8 cellular contexts compared by ENCODE assay signal in the genomic region with DNA sequence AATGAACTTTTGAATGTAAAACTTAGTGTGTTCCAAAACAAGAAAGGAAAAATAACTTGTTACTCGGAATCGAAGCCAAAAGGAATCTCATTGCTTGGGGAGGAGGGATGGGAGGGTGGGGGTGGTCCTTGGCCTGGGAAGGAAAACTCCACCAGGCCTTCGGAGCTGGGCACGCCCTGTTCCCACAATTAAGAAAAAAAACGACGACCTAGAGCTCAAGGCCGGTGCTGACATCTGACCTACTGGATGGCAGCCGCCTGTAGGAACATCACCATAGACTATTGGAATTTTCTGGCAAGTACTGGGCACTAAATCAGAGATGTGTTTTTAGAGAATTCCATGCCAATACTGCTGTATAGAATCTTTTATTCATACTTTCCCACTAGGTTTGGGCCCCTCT. TPM values are rescaled to one million over a fixed set of nuclear protein-coding genes. Genes with fewer than 3 reads are reported as not detected.
A peak's percentile ranks its signal among the peaks of the same experiment; 100 is the strongest.
DNase-seq lines count a peak whose midpoint lies in the region; ATAC-seq and TF ChIP-seq lines count a peak whose summit lies in the region.

No MANE protein-coding gene starts in this region.

- H3K27me3 Mint-ChIP-seq in T-helper 17 cell, result no peaks in the 10 kb centered on the region

- peaks cover 10% of the 10 kb centered on the region for H3K79me2 ChIP-seq in parathyroid adenoma

- no peak overlapping the region for H3K9ac ChIP-seq in parathyroid adenoma

- H3K4me1 Mint-ChIP-seq in T-helper 17 cell, result peaks cover 38% of the 10 kb centered on the region

- H3K4me1 ChIP-seq in parathyroid adenoma, result peaks cover 3% of the 10 kb centered on the region

- H3K4me3 Mint-ChIP-seq in T-helper 17 cell, result peak overlapping the region; percentile 88

- ATAC-seq in T-helper 17 cell (no peak), esophagus mucosa (no peak)

- DNase-seq in NCI-H446 (lab: John Stamatoyannopoulos, UW) (peak; percentile 19 to 34), NCI-H446 treated with DMSO at 0.1 percent for 48 hours (lab: John Stamatoyannopoulos, UW) (no peak), T-helper 17 cell (no peak), fibroblast of the aortic adventitia (ENCODE audit: low read depth) (no peak), NCI-H187 (lab: John Stamatoyannopoulos, UW) (no peak), epidermal melanocyte (ENCODE audit: insufficient read length, low spot score) (no peak)

- H3K27ac ChIP-seq in parathyroid adenoma, result peak overlapping the region; percentile 41

- H3K4me3 ChIP-seq in fibroblast of the aortic adventitia (ENCODE audit: low read depth, low read length), result peak overlapping the region; percentile 71
- H3K4me3 ChIP-seq in parathyroid adenoma (ENCODE audit: low read depth, low read length), result peak overlapping the region; percentile 80

- no peaks in the 10 kb centered on the region for H3K36me3 ChIP-seq in parathyroid adenoma (ENCODE audit: control insufficient read depth, insufficient read depth, low read length)

- H3K36me3 Mint-ChIP-seq in T-helper 17 cell (ENCODE audit: low read depth), result no peaks in the 10 kb centered on the region

- no peaks in the 10 kb centered on the region for H3K9me3 ChIP-seq in T-helper 17 cell (ENCODE audit: control insufficient read depth, low read length, poor library complexity, severe bottlenecking)
- H3K9me3 ChIP-seq in parathyroid adenoma (ENCODE audit: control insufficient read depth, low read length), result no peaks in the 10 kb centered on the region

- TF ChIP-seq CTCF in fibroblast of the aortic adventitia (IDR thresholded peaks at IDR 0.05; ENCODE audit: insufficient read depth, low read length), result no peak
- TF ChIP-seq CTCF in parathyroid adenoma (IDR thresholded peaks at IDR 0.05), result no peak

- peak overlapping the region; percentile 95 for H3K4me2 ChIP-seq in parathyroid adenoma (ENCODE audit: low read length)

- H3K27me3 ChIP-seq in parathyroid adenoma (ENCODE audit: control insufficient read depth, insufficient read depth, low read length), result no peaks in the 10 kb centered on the region

- H2AFZ ChIP-seq in parathyroid adenoma, result peak overlapping the region; percentile 73

- peak overlapping the region; percentile 78 for H3K27ac Mint-ChIP-seq in T-helper 17 cell

RNA-seq across cellular contexts. Expression of a gene that starts 0.8 kb away (rescaled TPM):
- total RNA-seq in T-helper 17 cell, result 10 to 100 TPM; 54.8 to 61.5 TPM
- total RNA-seq in fibroblast of the aortic adventitia (ENCODE audit: low replicate concordance), result 38.6 and 45.6 TPM in 2 replicates
- 31.8 TPM for total RNA-seq in esophagus mucosa

RNA-seq across cellular contexts. Expression of a gene that starts 53.4 kb away (rescaled TPM):
- total RNA-seq in T-helper 17 cell (100 to 1,000 TPM; 218 to 232 TPM), fibroblast of the aortic adventitia (ENCODE audit: low replicate concordance) (9.8 and 26.5 TPM in 2 replicates), esophagus mucosa (15.7 TPM)

Comparison
In these comparisons a context has a peak if more than half of its experiments do, and no peak if none do; other contexts are left out.
1. DNase-seq: peak in NCI-H446 (2 of 2); none in NCI-H446 treated with DMSO at 0.1 percent for 48 hours (single experiment), T-helper 17 cell (0 of 3), fibroblast of the aortic adventitia (single experiment), NCI-H187 (0 of 2) and epidermal melanocyte (single experiment).